19 cellular contexts compared by ENCODE assay signal in the genomic region with DNA sequence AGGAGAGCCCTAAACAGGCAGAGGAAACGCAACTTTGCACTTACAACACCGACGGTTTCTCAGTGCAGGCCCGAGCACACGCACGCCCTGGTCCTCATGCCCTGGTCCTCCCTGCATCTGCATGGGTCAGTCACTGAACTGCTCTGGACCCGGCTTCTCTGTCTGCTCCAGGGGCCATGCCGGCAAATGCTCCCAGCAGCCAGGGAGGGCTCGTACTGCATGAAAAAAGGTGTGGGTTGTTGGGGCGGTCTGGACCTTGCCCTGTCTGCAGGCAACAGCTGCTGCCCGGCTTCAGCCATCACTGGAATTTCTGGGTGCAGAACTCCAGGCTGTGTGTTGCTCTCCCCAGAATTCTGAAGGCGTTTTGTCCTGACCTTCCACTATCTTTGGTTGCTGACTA.
DNase-seq lines count a peak whose midpoint lies in the region; ATAC-seq and TF ChIP-seq lines count a peak whose summit lies in the region.
"Had no signal": no experiment of that assay in that cellular context is flagged by ENCODE, and none has a peak within 500 bp of the region (broad histone marks: within the 10 kb centered on the region; RNA-seq: fewer than 3 reads in every experiment).

No MANE protein-coding gene starts in this region.

- no peak overlapping the region for H2BK5ac ChIP-seq in trophoblast cell (ENCODE audit: low read depth, low read length, poor library complexity)

- H3K9me3 ChIP-seq in hepatocyte (ENCODE audit: low read depth), result no peaks in the 10 kb centered on the region
- H3K9me3 ChIP-seq in ascending aorta, result no peaks in the 10 kb centered on the region
- no peaks in the 10 kb centered on the region for H3K9me3 ChIP-seq in trophoblast cell (ENCODE audit: insufficient read depth, low read depth, low read length)
- H3K9me3 ChIP-seq: BE2C had no signal

- no peak overlapping the region for H3K4me3 Mint-ChIP-seq in GM23338
- H3K4me3 Mint-ChIP-seq: CD14-positive monocyte; CD4-positive, alpha-beta T cell; CD8-positive, alpha-beta memory T cell; H9 had no signal

- no peak overlapping the region for H4K12ac ChIP-seq in trophoblast cell (ENCODE audit: low read depth, low read length)

- H2AK5ac ChIP-seq in trophoblast cell (ENCODE audit: low read length), result no peak overlapping the region

- 78% methylated on average over 12 of the region's 12 CpGs for WGBS in hepatocyte (ENCODE audit: low lambda C conversion rate, missing lambda C conversion rate)
- WGBS in trophoblast cell (ENCODE audit: extremely low coverage, insufficient coverage, insufficient read length), result no CpG with 5 or more reads among the region's 12 CpGs

- H3K4me2 ChIP-seq in GM23338 (no peak overlapping the region), hepatocyte (no peak overlapping the region), trophoblast cell (ENCODE audit: low read length) (no peak overlapping the region)
- H3K4me2 ChIP-seq: A549; BLaER1 treated with 17β-estradiol and CSF1 and Interleukin-3, amounts not matched to agents 10 nM and 100 nM had no signal

- DNase-seq in GM23338 (ENCODE audit: low spot score), result no peak
- peak; percentile 11 for DNase-seq in SW480 (ENCODE audit: low spot score)
- peak; percentile 48 for DNase-seq in hepatocyte (ENCODE audit: low spot score)
- DNase-seq in DMS79 treated with DMSO at 0.1 percent for 48 hours (lab: John Stamatoyannopoulos, UW), result no peak
- no peak for DNase-seq in ascending aorta (ENCODE audit: low spot score in 2 of 2)
- no peak for DNase-seq in trophoblast cell
- DNase-seq: 8988T; ACHN; AML-193; BE2C; CD4-positive, alpha-beta T cell; CD8-positive, alpha-beta memory T cell; DMS53; DND-41; H9 had no signal

- no peaks in the 10 kb centered on the region for H3K79me2 ChIP-seq in GM23338 (replicated peaks; ENCODE audit: insufficient read depth)
- no peaks in the 10 kb centered on the region for H3K79me2 ChIP-seq in hepatocyte
- no peaks in the 10 kb centered on the region for H3K79me2 ChIP-seq in trophoblast cell (ENCODE audit: control insufficient read depth, insufficient read depth, low read length, poor library complexity)

- H3K14ac ChIP-seq in trophoblast cell (ENCODE audit: low read length), result no peak overlapping the region

- no peak overlapping the region for H4K91ac ChIP-seq in trophoblast cell (ENCODE audit: low read depth, low read length)

- no peaks in the 10 kb centered on the region for H3K4me1 ChIP-seq in GM23338 (ENCODE audit: insufficient read depth)
- peaks cover 5% of the 10 kb centered on the region for H3K4me1 ChIP-seq in hepatocyte (ENCODE audit: insufficient read depth)
- no peaks in the 10 kb centered on the region for H3K4me1 ChIP-seq in ascending aorta
- no peaks in the 10 kb centered on the region for H3K4me1 ChIP-seq in trophoblast cell (ENCODE audit: control insufficient read depth in 1 of 2, insufficient read depth in 2 of 2, low read length in 2 of 2)
- H3K4me1 ChIP-seq: BE2C; BLaER1 treated with 17β-estradiol and CSF1 and Interleukin-3, amounts not matched to agents 10 nM and 100 nM had no signal

- no peak overlapping the region for H4K8ac ChIP-seq in trophoblast cell (ENCODE audit: low read depth, low read length)

- TF ChIP-seq CTCF in GM23338 (conservative IDR thresholded peaks at IDR 0.05; ENCODE audit: low read depth in 2 of 2) (no peak), hepatocyte (IDR thresholded peaks at IDR 0.05; ENCODE audit: poor library complexity) (no peak), ascending aorta (IDR thresholded peaks at IDR 0.05) (no peak)

- H3K4ac ChIP-seq in trophoblast cell (ENCODE audit: low read depth, low read length), result no peak overlapping the region

- H3K23ac ChIP-seq in trophoblast cell (ENCODE audit: low read length), result no peak overlapping the region

- H3K9ac ChIP-seq in trophoblast cell (ENCODE audit: low read length), result no peak overlapping the region
- H3K9ac ChIP-seq: BLaER1 treated with 17β-estradiol and CSF1 and Interleukin-3, amounts not matched to agents 10 nM and 100 nM had no signal

- intact Hi-C loops in ascending aorta (cut with DNase I), result no loop called here

- H3K4me1 Mint-ChIP-seq in GM23338, result 0 out of 3 replicates have a peak, but pooled peaks cover 2% of the 10 kb centered on the region
- H3K4me1 Mint-ChIP-seq: CD14-positive monocyte; CD8-positive, alpha-beta memory T cell had no signal

- H3K36me3 Mint-ChIP-seq in GM23338 (ENCODE audit: low read depth), result no peaks in the 10 kb centered on the region
- H3K36me3 Mint-ChIP-seq: CD14-positive monocyte; CD8-positive, alpha-beta memory T cell had no signal

- no peak overlapping the region for H3K27ac Mint-ChIP-seq in GM23338
- H3K27ac Mint-ChIP-seq: CD14-positive monocyte; CD4-positive, alpha-beta T cell; CD8-positive, alpha-beta memory T cell; H9 had no signal

- H3K27ac ChIP-seq in GM23338 (ENCODE audit: low read depth) (no peak overlapping the region), hepatocyte (no peak overlapping the region), ascending aorta (no peak overlapping the region), trophoblast cell (ENCODE audit: low read depth, low read length) (no peak overlapping the region)
- H3K27ac ChIP-seq: A549; BLaER1 treated with 17β-estradiol and CSF1 and Interleukin-3, amounts not matched to agents 10 nM and 100 nM had no signal

- H2BK120ac ChIP-seq in trophoblast cell (ENCODE audit: insufficient read depth, low read length, poor library complexity), result no peak overlapping the region

- H3K36me3 ChIP-seq in GM23338 (ENCODE audit: insufficient read depth), result no peaks in the 10 kb centered on the region
- no peaks in the 10 kb centered on the region for H3K36me3 ChIP-seq in hepatocyte (replicated peaks; ENCODE audit: insufficient read depth, low read depth)
- no peaks in the 10 kb centered on the region for H3K36me3 ChIP-seq in ascending aorta
- H3K36me3 ChIP-seq in trophoblast cell (ENCODE audit: control insufficient read depth in 1 of 2, insufficient read depth in 2 of 2, low read length in 2 of 2), result no peaks in the 10 kb centered on the region
- H3K36me3 ChIP-seq: BE2C; BLaER1 treated with 17β-estradiol and CSF1 and Interleukin-3, amounts not matched to agents 10 nM and 100 nM had no signal

- no peak overlapping the region for H3K18ac ChIP-seq in trophoblast cell (ENCODE audit: low read length)

- H4K20me1 ChIP-seq in GM23338 (replicated peaks; ENCODE audit: insufficient read depth) (no peaks in the 10 kb centered on the region), hepatocyte (ENCODE audit: insufficient read depth, poor library complexity, severe bottlenecking) (no peaks in the 10 kb centered on the region)
- H4K20me1 ChIP-seq: BLaER1 treated with 17β-estradiol and CSF1 and Interleukin-3, amounts not matched to agents 10 nM and 100 nM had no signal

- no peak overlapping the region for H2BK12ac ChIP-seq in trophoblast cell (ENCODE audit: low read length)

- H3K79me1 ChIP-seq in trophoblast cell (ENCODE audit: low read length), result no peaks in the 10 kb centered on the region

- no peaks in the 10 kb centered on the region for H3K9me2 ChIP-seq in GM23338 (ENCODE audit: insufficient read depth)
- no peaks in the 10 kb centered on the region for H3K9me2 ChIP-seq in hepatocyte (replicated peaks; ENCODE audit: insufficient read depth)

- no peak overlapping the region for H3K4me3 ChIP-seq in GM23338
- H3K4me3 ChIP-seq in hepatocyte, result no peak overlapping the region
- no peak overlapping the region for H3K4me3 ChIP-seq in ascending aorta
- no peak overlapping the region for H3K4me3 ChIP-seq in trophoblast cell (ENCODE audit: low read depth, low read length)
- H3K4me3 ChIP-seq: A549; BLaER1 treated with 17β-estradiol and CSF1 and Interleukin-3, amounts not matched to agents 10 nM and 100 nM had no signal

- H3K9me3 Mint-ChIP-seq in GM23338, result no peaks in the 10 kb centered on the region
- H3K9me3 Mint-ChIP-seq: CD4-positive, alpha-beta T cell; H9 had no signal

- H3K27me3 ChIP-seq in GM23338 (ENCODE audit: insufficient read depth), result no peaks in the 10 kb centered on the region
- no peaks in the 10 kb centered on the region for H3K27me3 ChIP-seq in hepatocyte
- no peaks in the 10 kb centered on the region for H3K27me3 ChIP-seq in ascending aorta
- H3K27me3 ChIP-seq in trophoblast cell (ENCODE audit: insufficient read depth, low read length), result no peaks in the 10 kb centered on the region
- H3K27me3 ChIP-seq: BLaER1 treated with 17β-estradiol and CSF1 and Interleukin-3, amounts not matched to agents 10 nM and 100 nM had no signal

- H3F3A ChIP-seq in GM23338 (replicated peaks; ENCODE audit: low read depth), result no peaks in the 10 kb centered on the region

- peaks cover 3% of the 10 kb centered on the region for H3K27me3 Mint-ChIP-seq in GM23338 (ENCODE audit: insufficient read depth, low read depth, poor library complexity)
- H3K27me3 Mint-ChIP-seq: CD4-positive, alpha-beta T cell; CD8-positive, alpha-beta memory T cell had no signal

- H2AFZ ChIP-seq in GM23338 (no peak overlapping the region), hepatocyte (no peak overlapping the region), trophoblast cell (ENCODE audit: insufficient read depth, low read length, poor library complexity) (no peak overlapping the region)

- peak; percentile 52 for ATAC-seq in GM23338
- ATAC-seq: A549, HCT116 had no signal

TF ChIP-seq in GM23338, 12 proteins besides CTCF, POLR2A, EP300 and RAD21:
- TF ChIP-seq JUNB (IDR thresholded peaks at IDR 0.05; ENCODE audit: unreplicated experiment), result no peak
- TF ChIP-seq POLR2AphosphoS5 (IDR thresholded peaks at IDR 0.05; ENCODE audit: low read depth), result no peak
- TF ChIP-seq, protein P1, sequence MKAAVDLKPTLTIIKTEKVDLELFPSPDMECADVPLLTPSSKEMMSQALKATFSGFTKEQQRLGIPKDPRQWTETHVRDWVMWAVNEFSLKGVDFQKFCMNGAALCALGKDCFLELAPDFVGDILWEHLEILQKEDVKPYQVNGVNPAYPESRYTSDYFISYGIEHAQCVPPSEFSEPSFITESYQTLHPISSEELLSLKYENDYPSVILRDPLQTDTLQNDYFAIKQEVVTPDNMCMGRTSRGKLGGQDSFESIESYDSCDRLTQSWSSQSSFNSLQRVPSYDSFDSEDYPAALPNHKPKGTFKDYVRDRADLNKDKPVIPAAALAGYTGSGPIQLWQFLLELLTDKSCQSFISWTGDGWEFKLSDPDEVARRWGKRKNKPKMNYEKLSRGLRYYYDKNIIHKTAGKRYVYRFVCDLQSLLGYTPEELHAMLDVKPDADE (IDR thresholded peaks at IDR 0.05), result no peak
- no peak for TF ChIP-seq STAT1 (IDR thresholded peaks at IDR 0.05; ENCODE audit: unreplicated experiment)

Comparison
In these comparisons a context has a peak if more than half of its experiments do, and no peak if none do; other contexts are left out.
1. DNase-seq: peak in SW480 (single experiment) and hepatocyte (single experiment); none in GM23338 (single experiment), DMS79 treated with DMSO at 0.1 percent for 48 hours (single experiment), ascending aorta (0 of 2) and trophoblast cell (0 of 2).